11 cellular contexts compared by ENCODE assay signal in genomic region chr14:90641111-90642010, GRCh38.
DNase-seq lines count a peak whose midpoint lies in the region; ATAC-seq and TF ChIP-seq lines count a peak whose summit lies in the region.
"Had no signal": no experiment of that assay in that cellular context is flagged by ENCODE, and none has a peak within 500 bp of the region (broad histone marks: within the 10 kb centered on the region; RNA-seq: fewer than 3 reads in every experiment).

No MANE protein-coding gene starts in this region.

- H3K36me3 ChIP-seq in left ventricle myocardium inferior = peaks cover 19% of the 10 kb centered on the region
- H3K36me3 ChIP-seq in neuron (ENCODE audit: insufficient read depth, low read length) = no peaks in the 10 kb centered on the region

- ATAC-seq in Right ventricle myocardium inferior = peak; percentile 29
- ATAC-seq in activated naive CD4-positive, alpha-beta T cell treated with anti-CD3 and anti-CD28 coated beads, Interleukin-2, amount 50 U/mL, for 72 hours = no peak
- no peak for ATAC-seq in GM19467 (IDR thresholded peaks at IDR 0.05; ENCODE audit: unreplicated experiment)
- ATAC-seq in GM18861 (IDR thresholded peaks at IDR 0.05; ENCODE audit: unreplicated experiment) = no peak
- ATAC-seq: A549 had no signal

- H3K4me1 ChIP-seq in left ventricle myocardium inferior (peaks cover 37% of the 10 kb centered on the region), neuron (ENCODE audit: insufficient read depth, low read length) (peaks cover 46% of the 10 kb centered on the region)

- TF ChIP-seq CTCF in left ventricle myocardium inferior (IDR thresholded peaks at IDR 0.05; ENCODE audit: borderline replicate concordance) = no peak

- no peaks in the 10 kb centered on the region for H3K9me3 Mint-ChIP-seq in activated naive CD4-positive, alpha-beta T cell treated with anti-CD3 and anti-CD28 coated beads, Interleukin-2, amount 50 U/mL, for 72 hours

- H3K27ac Mint-ChIP-seq in activated naive CD4-positive, alpha-beta T cell treated with anti-CD3 and anti-CD28 coated beads, Interleukin-2, amount 50 U/mL, for 72 hours = no peak overlapping the region

- H3K36me3 Mint-ChIP-seq in activated naive CD4-positive, alpha-beta T cell treated with anti-CD3 and anti-CD28 coated beads, Interleukin-2, amount 50 U/mL, for 72 hours = no peaks in the 10 kb centered on the region

- intact Hi-C loops in Right ventricle myocardium inferior (cut with DNase I) (no loop called here), cardiac septum (cut with DNase I) (no loop called here), left ventricle myocardium inferior (cut with micrococcal nuclease) (no loop called here)

- no peak overlapping the region for H2AFZ ChIP-seq in neuron (ENCODE audit: low read depth, low read length)

- H3K27ac ChIP-seq in left ventricle myocardium inferior (replicated peaks) = peak overlapping the region; percentile 66
- H3K27ac ChIP-seq: A549 had no signal

- no peak overlapping the region for H3K4me3 ChIP-seq in left ventricle myocardium inferior
- peak overlapping the region; percentile 8 for H3K4me3 ChIP-seq in neuron (ENCODE audit: low read length)
- H3K4me3 ChIP-seq: A549 had no signal

- DNase-seq in Right ventricle myocardium inferior (ENCODE audit: missing footprints) (no peak), cardiac septum (ENCODE audit: low spot score) (no peak), left ventricle myocardium inferior (no peak)
- no peak for DNase-seq in activated naive CD4-positive, alpha-beta T cell treated with anti-CD3 and anti-CD28 coated beads, Interleukin-2, amount 50 U/mL, for 72 hours (ENCODE audit: low spot score in 2 of 2)
- no peak for DNase-seq in activated CD4-positive, alpha-beta T cell treated with anti-CD3 and anti-CD28 coated beads for 4 hours
- DNase-seq: NCI-H2081, SW 1271 had no signal

- H3K9me3 ChIP-seq in left ventricle myocardium inferior (replicated peaks) (no peaks in the 10 kb centered on the region), neuron (ENCODE audit: low read length) (no peaks in the 10 kb centered on the region)
- H3K9me3 ChIP-seq: A549 had no signal

- H3K27me3 ChIP-seq in left ventricle myocardium inferior (ENCODE audit: low read depth) (no peaks in the 10 kb centered on the region), neuron (ENCODE audit: insufficient read depth, low read length) (no peaks in the 10 kb centered on the region)
